24 cellular contexts compared by ENCODE assay signal in the genomic region with DNA sequence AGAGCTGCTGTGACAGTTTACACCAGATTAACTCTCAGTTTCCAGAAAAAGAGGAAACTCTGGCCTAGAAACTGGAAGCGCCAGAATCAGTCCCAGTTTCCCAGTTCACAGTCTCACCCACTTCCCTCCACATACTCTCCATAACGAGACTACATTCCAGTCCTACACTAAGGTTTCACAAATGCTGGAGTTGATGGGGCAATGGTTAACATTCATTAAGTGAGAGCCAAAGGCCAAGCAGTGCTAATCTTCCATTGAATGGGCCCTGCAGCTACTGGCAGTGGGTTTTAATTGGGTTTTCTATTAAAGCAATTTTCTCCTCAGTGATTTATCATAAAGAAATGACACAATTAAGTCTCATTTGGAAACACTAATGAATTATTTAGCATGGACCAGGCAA. TPM values are rescaled to one million over a fixed set of nuclear protein-coding genes. Genes with fewer than 3 reads are reported as not detected.
"Had no signal": no experiment of that assay in that cellular context is flagged by ENCODE, and none has a peak within 500 bp of the region (broad histone marks: within the 10 kb centered on the region; RNA-seq: fewer than 3 reads in every experiment).

No MANE protein-coding gene starts in this region.

- H3K27ac Mint-ChIP-seq: effector memory CD8-positive, alpha-beta T cell; memory B cell; natural killer cell; progenitor cell of endocrine pancreas; stimulated activated memory B cell treated with anti-CD40 and anti-IgM and Interleukin-4, amounts not matched to agents 10 μg/mL and 1 μg/mL and 100 μg/mL, for 72 hours; type B pancreatic cell had no signal

- ATAC-seq: effector memory CD8-positive, alpha-beta T cell; natural killer cell; right cardiac atrium; stimulated activated memory B cell treated with anti-CD40 and anti-IgM and Interleukin-4, amounts not matched to agents 10 μg/mL and 1 μg/mL and 100 μg/mL, for 72 hours; stimulated activated naive CD8-positive, alpha-beta T cell treated with anti-CD3 and anti-CD28 coated beads, Interleukin-15, Interleukin-2, amounts not matched to agents 100 U/mL and 50 U/mL, for 24 hours had no signal

- H3K4me1 Mint-ChIP-seq: memory B cell; natural killer cell; stimulated activated memory B cell treated with anti-CD40 and anti-IgM and Interleukin-4, amounts not matched to agents 10 μg/mL and 1 μg/mL and 100 μg/mL, for 72 hours had no signal

- H3K4me3 Mint-ChIP-seq: effector memory CD8-positive, alpha-beta T cell; memory B cell; natural killer cell; stimulated activated memory B cell treated with anti-CD40 and anti-IgM and Interleukin-4, amounts not matched to agents 10 μg/mL and 1 μg/mL and 100 μg/mL, for 72 hours; type B pancreatic cell had no signal

- H3K36me3 Mint-ChIP-seq: memory B cell; natural killer cell; stimulated activated memory B cell treated with anti-CD40 and anti-IgM and Interleukin-4, amounts not matched to agents 10 μg/mL and 1 μg/mL and 100 μg/mL, for 72 hours; type B pancreatic cell had no signal

- H3K9me3 Mint-ChIP-seq: memory B cell; stimulated activated memory B cell treated with anti-CD40 and anti-IgM and Interleukin-4, amounts not matched to agents 10 μg/mL and 1 μg/mL and 100 μg/mL, for 72 hours had no signal

- H3K27me3 Mint-ChIP-seq: stimulated activated memory B cell treated with anti-CD40 and anti-IgM and Interleukin-4, amounts not matched to agents 10 μg/mL and 1 μg/mL and 100 μg/mL, for 72 hours had no signal

- DNase-seq: cortex of kidney; effector memory CD8-positive, alpha-beta T cell; erythroblast; esophagus squamous epithelium; foreskin melanocyte; natural killer cell; right cardiac atrium; sigmoid colon; stimulated activated CD4-positive, alpha-beta T cell treated with anti-CD3 and anti-CD28 coated beads, Interleukin-4, amount 100 ng/mL, for 4 hours; stimulated activated naive CD8-positive, alpha-beta T cell treated with anti-CD3 and anti-CD28 coated beads, Interleukin-15, Interleukin-2, amounts not matched to agents 100 U/mL and 50 U/mL, for 24 hours; substantia nigra; testis; tibial artery had no signal

RNA-seq across cellular contexts. Expression of gene NRSN1, which starts 20.9 kb away (rescaled TPM):
- total RNA-seq: dermis microvascular lymphatic vessel endothelial cell, esophagus squamous epithelium, liver, mononuclear cell, natural killer cell, osteoblast, progenitor cell of endocrine pancreas, right cardiac atrium, skeletal muscle tissue had no signal
- polyA plus RNA-seq: keratinocyte, liver, lung had no signal
